Comparison of ENCODE assay signal across 8 cellular contexts in genomic region chr7:99386584-99387238, GRCh38. TPM values are rescaled to one million over a fixed set of nuclear protein-coding genes. Genes with fewer than 3 reads are reported as not detected.
DNase-seq lines count a peak whose midpoint lies in the region; ATAC-seq and TF ChIP-seq lines count a peak whose summit lies in the region.

No MANE protein-coding gene starts in this region.

- intact Hi-C loops in activated B cell treated with CpG ODN at 0.5 μM for 24 hours (cut with micrococcal nuclease) (loop anchor here (1.0 kb wide), 1 partner anchor 21 kb away; no protein-coding TSS in a partner anchor), right lobe of liver (cut with DNase I) (no loop called here)

- H3K27me3 Mint-ChIP-seq in activated B cell treated with CpG ODN at 0.5 μM for 24 hours = no peaks in the 10 kb centered on the region

- no peaks in the 10 kb centered on the region for H3K9me3 ChIP-seq in right lobe of liver

- H3K4me3 ChIP-seq in right lobe of liver = no peak overlapping the region

- H3K9me3 Mint-ChIP-seq in activated B cell treated with CpG ODN at 0.5 μM for 24 hours = no peaks in the 10 kb centered on the region

- TF ChIP-seq CTCF in activated B cell treated with CpG ODN at 0.5 μM for 24 hours (IDR thresholded peaks at IDR 0.05) (no peak), right lobe of liver (IDR thresholded peaks at IDR 0.05) (peak in 3 of 4 donors; percentile 17 to 27 (median 26))

- no peak overlapping the region for H3K27ac ChIP-seq in right lobe of liver

- WGBS in right lobe of liver (ENCODE audit: insufficient coverage, low coverage, low lambda C conversion rate, missing lambda C conversion rate) = 100% methylated on average over 1 of the region's 9 CpGs

- peaks cover 0 to 23% (median 9%) of the 10 kb centered on the region in 4 donors for H3K36me3 ChIP-seq in right lobe of liver

- CTCF ChIA-PET in activated B cell treated with CpG ODN at 0.5 μM for 24 hours (lab: Charles Lee) = interaction anchor here (0.6 to 1.7 kb wide), 7 partner anchors 9 to 44 kb away, joined by 3 to 7 read pairs (median 3); no protein-coding TSS in a partner anchor

- H3K27ac Mint-ChIP-seq in activated B cell treated with CpG ODN at 0.5 μM for 24 hours = peak overlapping the region; percentile 59

- H3K4me3 Mint-ChIP-seq in activated B cell treated with CpG ODN at 0.5 μM for 24 hours = no peak overlapping the region

- DNase-seq in Daoy (ENCODE audit: low read depth) (peak; percentile 69), HT1080 (ENCODE audit: low read depth) (peak; percentile 66), activated B cell treated with CpG ODN at 0.5 μM for 24 hours (no peak), right lobe of liver (no peak), midbrain (lab: John Stamatoyannopoulos, UW) (no peak), occipital lobe (lab: John Stamatoyannopoulos, UW) (no peak), nucleus accumbens (lab: John Stamatoyannopoulos, UW) (no peak)

- no peaks in the 10 kb centered on the region for H3K27me3 ChIP-seq in right lobe of liver

- H3K4me1 Mint-ChIP-seq in activated B cell treated with CpG ODN at 0.5 μM for 24 hours = peaks cover 31% of the 10 kb centered on the region

- peaks cover 0 to 8% (median 1%) of the 10 kb centered on the region in 4 donors for H3K4me1 ChIP-seq in right lobe of liver

- H3K36me3 Mint-ChIP-seq in activated B cell treated with CpG ODN at 0.5 μM for 24 hours (ENCODE audit: low read depth) = peaks cover 64% of the 10 kb centered on the region

- ATAC-seq in activated B cell treated with CpG ODN at 0.5 μM for 24 hours (ENCODE audit: low read depth) (peak; percentile 63), right lobe of liver (peak; percentile 39 to 52 (median 42)), GM21737 (IDR thresholded peaks at IDR 0.05; ENCODE audit: unreplicated experiment) (no peak)

- POLR2A ChIA-PET in activated B cell treated with CpG ODN at 0.5 μM for 24 hours (lab: Charles Lee) = interaction anchor here (1.0 to 4.0 kb wide), 4 partner anchors 12 to 22 kb away, joined by 4 to 18 read pairs (median 5); partner anchors contain the start of genes ARPC1B, BUD31 and PDAP1

- no peak for TF ChIP-seq POLR2A in right lobe of liver (IDR thresholded peaks at IDR 0.05)

RNA-seq across cellular contexts. Expression of gene ARPC1B, which starts 12.2 kb away (rescaled TPM):
- total RNA-seq in Daoy (2014; rRNA removed; shearing (Covaris generic)) = 377 and 446 TPM in 2 replicates
- 308 and 360 TPM in 2 replicates for total RNA-seq in HT1080 (2014; rRNA removed; shearing (Covaris generic))
- polyA plus RNA-seq in HT1080 (2015; cell fraction: cytosol; rRNA removed) = 295 and 330 TPM in 2 replicates
- polyA plus RNA-seq in HT1080 (2015; cell fraction: nucleus; rRNA removed) = 140 and 155 TPM in 2 replicates
- total RNA-seq in activated B cell treated with CpG ODN at 0.5 μM for 24 hours (300 and 312 TPM in 2 replicates), right lobe of liver (100 to 1,000 TPM in 2 of 6 experiments, 10 to 100 TPM in 4; 24.4 to 197 (median 52.7) TPM), occipital lobe (11.9 TPM)

RNA-seq across cellular contexts. Expression of gene PDAP1, which starts 21.7 kb away (rescaled TPM):
- 263 and 279 TPM in 2 replicates for total RNA-seq in Daoy (2014; rRNA removed; shearing (Covaris generic))
- total RNA-seq in HT1080 (2014; rRNA removed; shearing (Covaris generic)) = 81.3 and 105 TPM in 2 replicates
- 131 and 144 TPM in 2 replicates for polyA plus RNA-seq in HT1080 (2015; cell fraction: cytosol; rRNA removed)
- 30.9 and 31.8 TPM in 2 replicates for polyA plus RNA-seq in HT1080 (2015; cell fraction: nucleus; rRNA removed)
- total RNA-seq in activated B cell treated with CpG ODN at 0.5 μM for 24 hours = 105 and 134 TPM in 2 replicates
- total RNA-seq in right lobe of liver = 10 to 100 TPM; 36.3 to 52.9 (median 39.6) TPM
- 12.6 TPM for total RNA-seq in occipital lobe

RNA-seq across cellular contexts. Expression of gene BUD31, which starts 22.1 kb away (rescaled TPM):
- 374 and 510 TPM in 2 replicates for total RNA-seq in Daoy (2014; rRNA removed; shearing (Covaris generic))
- 193 and 225 TPM in 2 replicates for total RNA-seq in HT1080 (2014; rRNA removed; shearing (Covaris generic))
- polyA plus RNA-seq in HT1080 (2015; cell fraction: cytosol; rRNA removed) = 151 and 168 TPM in 2 replicates
- 85.4 and 87.7 TPM in 2 replicates for polyA plus RNA-seq in HT1080 (2015; cell fraction: nucleus; rRNA removed)
- total RNA-seq in activated B cell treated with CpG ODN at 0.5 μM for 24 hours (93.7 and 113 TPM in 2 replicates), right lobe of liver (10 to 100 TPM; 25.6 to 49.2 (median 33.3) TPM), occipital lobe (55.2 TPM)

RNA-seq across cellular contexts. Expression of gene PTCD1, which starts 51.9 kb away (rescaled TPM):
- 9.7 and 11.9 TPM in 2 replicates for total RNA-seq in Daoy (2014; rRNA removed; shearing (Covaris generic))
- 6.5 and 8.5 TPM in 2 replicates for total RNA-seq in HT1080 (2014; rRNA removed; shearing (Covaris generic))
- polyA plus RNA-seq in HT1080 (2015; cell fraction: cytosol; rRNA removed) = 2.3 and 3.4 TPM in 2 replicates
- polyA plus RNA-seq in HT1080 (2015; cell fraction: nucleus; rRNA removed) = 11.1 and 17.3 TPM in 2 replicates
- total RNA-seq in activated B cell treated with CpG ODN at 0.5 μM for 24 hours (8.4 and 13.4 TPM in 2 replicates), right lobe of liver (1 to 10 TPM; 2.4 to 5.3 (median 2.8) TPM), occipital lobe (6.6 TPM)

RNA-seq across cellular contexts. Expression of gene CPSF4, which starts 52.0 kb away (rescaled TPM):
- total RNA-seq in Daoy (2014; rRNA removed; shearing (Covaris generic)) = 51.9 and 60.1 TPM in 2 replicates
- total RNA-seq in HT1080 (2014; rRNA removed; shearing (Covaris generic)) = 49.6 and 63.8 TPM in 2 replicates
- polyA plus RNA-seq in HT1080 (2015; cell fraction: cytosol; rRNA removed) = 50.7 and 56.4 TPM in 2 replicates
- 121 and 128 TPM in 2 replicates for polyA plus RNA-seq in HT1080 (2015; cell fraction: nucleus; rRNA removed)
- total RNA-seq in activated B cell treated with CpG ODN at 0.5 μM for 24 hours (46.2 and 60.9 TPM in 2 replicates), right lobe of liver (10 to 100 TPM; 10.1 to 16.7 (median 12.0) TPM), occipital lobe (24.2 TPM)

Comparison
In these comparisons a context has a peak if more than half of its experiments do, and no peak if none do; other contexts are left out.
1. DNase-seq: peak in Daoy (single experiment) and HT1080 (single experiment); none in activated B cell treated with CpG ODN at 0.5 μM for 24 hours (single experiment), right lobe of liver (0 of 3), midbrain (single experiment), occipital lobe (single experiment) and nucleus accumbens (0 of 56).